Comparison of ENCODE assay signal across 14 cellular contexts in genomic region chr11:132258865-132259264, GRCh38.
DNase-seq lines count a peak whose midpoint lies in the region; ATAC-seq and TF ChIP-seq lines count a peak whose summit lies in the region.
"Had no signal": no experiment of that assay in that cellular context is flagged by ENCODE, and none has a peak within 500 bp of the region (broad histone marks: within the 10 kb centered on the region; RNA-seq: fewer than 3 reads in every experiment).

No MANE protein-coding gene starts in this region.

- no peak for ATAC-seq in psoas muscle

- peaks cover 7% of the 10 kb centered on the region for H3K4me1 Mint-ChIP-seq in progenitor cell of endocrine pancreas (ENCODE audit: low read depth)

- no peak overlapping the region for H3K18ac ChIP-seq in neuronal stem cell (ENCODE audit: low read length)

- H2BK12ac ChIP-seq in neuronal stem cell (ENCODE audit: low read length) = no peak overlapping the region

- H3K9ac ChIP-seq in neuronal stem cell (ENCODE audit: low read depth, low read length, poor library complexity) = no peak overlapping the region
- H3K9ac ChIP-seq: BLaER1 had no signal

- no peak overlapping the region for H2BK5ac ChIP-seq in neuronal stem cell (ENCODE audit: low read length)

- no CpG with 5 or more reads among the region's 1 CpG for WGBS in neuronal stem cell (ENCODE audit: extremely low coverage in 2 of 2, insufficient read length in 2 of 2, insufficient replicate concordance in 1 of 2), 2 donors
- WGBS in psoas muscle, 3 donors = 88 to 98% (median 94%) methylated on average over 1 of the region's 1 CpG

- no peak overlapping the region for H2BK120ac ChIP-seq in neuronal stem cell (ENCODE audit: low read depth, low read length)

- H3K36me3 ChIP-seq in BJ (ENCODE audit: control insufficient read depth, insufficient read depth, low read length) (no peaks in the 10 kb centered on the region), brain microvascular endothelial cell (replicated peaks) (no peaks in the 10 kb centered on the region), neuronal stem cell (replicated peaks in 1 of 2; ENCODE audit: control insufficient read depth in 2 of 2, insufficient read depth in 2 of 2, low read length in 2 of 2) (no peaks in the 10 kb centered on the region), psoas muscle (ENCODE audit: insufficient read depth in 1 of 2, low read depth in 1 of 2) (no peaks in the 10 kb centered on the region)
- H3K36me3 ChIP-seq: BLaER1 had no signal

- no peak overlapping the region for H3K4ac ChIP-seq in neuronal stem cell (ENCODE audit: low read length)

- H3K4me1 ChIP-seq in neuronal stem cell (ENCODE audit: control insufficient read depth in 2 of 2, insufficient read depth in 1 of 2, low read depth in 1 of 2, low read length in 2 of 2) (no peaks in the 10 kb centered on the region), psoas muscle (no peaks in the 10 kb centered on the region)
- H3K4me1 ChIP-seq: BLaER1 had no signal

- H3K27ac ChIP-seq in brain microvascular endothelial cell = no peak overlapping the region
- H3K27ac ChIP-seq in neuronal stem cell (replicated peaks; ENCODE audit: low read length) = no peak overlapping the region
- no peak overlapping the region for H3K27ac ChIP-seq in psoas muscle
- H3K27ac ChIP-seq: BLaER1 had no signal

- POLR2A ChIA-PET in BJ (lab: Charles Lee) = no interaction called here

- H2AK5ac ChIP-seq in neuronal stem cell (ENCODE audit: low read depth, low read length) = no peak overlapping the region

- intact Hi-C loops in psoas muscle (cut with DNase I) = no loop called here

- no peak overlapping the region for H3K4me2 ChIP-seq in neuronal stem cell (ENCODE audit: insufficient read depth, low read length, poor library complexity, severe bottlenecking)
- H3K4me2 ChIP-seq: BLaER1 had no signal

- H3K4me3 ChIP-seq in BJ (ENCODE audit: low read depth, low read length) = no peak overlapping the region
- no peak overlapping the region for H3K4me3 ChIP-seq in brain microvascular endothelial cell (ENCODE audit: low read depth, low read length)
- H3K4me3 ChIP-seq in neuronal stem cell (ENCODE audit: low read length in 2 of 2) = no peak overlapping the region
- no peak overlapping the region for H3K4me3 ChIP-seq in psoas muscle
- H3K4me3 ChIP-seq: BLaER1 had no signal

- H3K79me1 ChIP-seq in neuronal stem cell (ENCODE audit: low read depth, low read length) = no peaks in the 10 kb centered on the region

- H4K91ac ChIP-seq in neuronal stem cell (ENCODE audit: low read depth, low read length, poor library complexity) = no peak overlapping the region

- no peak overlapping the region for H4K8ac ChIP-seq in neuronal stem cell (ENCODE audit: low read depth, low read length)

- H3K27me3 Mint-ChIP-seq in progenitor cell of endocrine pancreas = peaks cover 17% of the 10 kb centered on the region

- no peak overlapping the region for H3K14ac ChIP-seq in neuronal stem cell (ENCODE audit: low read length)

- H3K4me3 Mint-ChIP-seq in progenitor cell of endocrine pancreas (ENCODE audit: low read depth) = no peak overlapping the region

- in situ Hi-C loops in brain microvascular endothelial cell (cut with HindIII; ENCODE audit: low pct_ligation_motif_present, low sequenced_read_pairs) = no loop called here

- no peaks in the 10 kb centered on the region for H3K9me3 Mint-ChIP-seq in progenitor cell of endocrine pancreas (ENCODE audit: low read depth)

- no peak overlapping the region for H2BK15ac ChIP-seq in neuronal stem cell (ENCODE audit: low read length)

- H3K27me3 ChIP-seq in BJ (ENCODE audit: control insufficient read depth, insufficient read depth, low read length) (no peaks in the 10 kb centered on the region), brain microvascular endothelial cell (replicated peaks) (no peaks in the 10 kb centered on the region), neuronal stem cell (ENCODE audit: control insufficient read depth in 3 of 3, insufficient read depth in 3 of 3, low read depth in 1 of 3, low read length in 3 of 3) (no peaks in the 10 kb centered on the region), psoas muscle (ENCODE audit: insufficient read depth in 3 of 3, low read length in 2 of 3) (no peaks in the 10 kb centered on the region)

- no peak overlapping the region for H2AFZ ChIP-seq in neuronal stem cell (ENCODE audit: low read length)

- H3K9me3 ChIP-seq in neuronal stem cell (replicated peaks in 1 of 2; ENCODE audit: control insufficient read depth in 2 of 2, insufficient read depth in 1 of 2, low read depth in 1 of 2, low read length in 2 of 2) (no peaks in the 10 kb centered on the region), psoas muscle (no peaks in the 10 kb centered on the region)
- H3K9me3 ChIP-seq: BLaER1 had no signal

- TF ChIP-seq CTCF in BJ (IDR thresholded peaks at IDR 0.05; ENCODE audit: insufficient read depth, low read depth, low read length) = no peak
- TF ChIP-seq CTCF in brain microvascular endothelial cell (IDR thresholded peaks at IDR 0.05; ENCODE audit: low read depth, low read length, missing control alignments) = no peak
- TF ChIP-seq CTCF in progenitor cell of endocrine pancreas (IDR thresholded peaks at IDR 0.05; ENCODE audit: unreplicated experiment) = no peak
- TF ChIP-seq CTCF in psoas muscle (IDR thresholded peaks at IDR 0.05) = no peak

- no peak overlapping the region for H3K27ac Mint-ChIP-seq in progenitor cell of endocrine pancreas

- CTCF ChIA-PET in BJ (lab: Yijun Ruan, JAX) = no interaction called here

- no peak overlapping the region for H3K23ac ChIP-seq in neuronal stem cell (ENCODE audit: low read depth, low read length, poor library complexity)

- H3K36me3 Mint-ChIP-seq in progenitor cell of endocrine pancreas (ENCODE audit: insufficient read depth) = no peaks in the 10 kb centered on the region

- DNase-seq in BJ (ENCODE audit: low read depth) (peak; percentile 4), HT1080 (ENCODE audit: low read depth) (peak; percentile 62), brain microvascular endothelial cell (peak; percentile 75), kidney glomerular epithelial cell (lab: John Stamatoyannopoulos, UW) (peak; percentile 24), ureter (ENCODE audit: low spot score) (no peak), progenitor cell of endocrine pancreas (ENCODE audit: low spot score, unreplicated experiment) (no peak), neuronal stem cell (ENCODE audit: low spot score) (no peak), psoas muscle (no peak)
- DNase-seq: Kasumi-1, NCI-H1436, NCI-H446, NCI-H774, Right ventricle myocardium superior had no signal

Comparison
In these comparisons a context has a peak if more than half of its experiments do, and no peak if none do; other contexts are left out.
1. DNase-seq: peak in BJ (single experiment), HT1080 (single experiment), brain microvascular endothelial cell (single experiment) and kidney glomerular epithelial cell (single experiment); none in ureter (single experiment), progenitor cell of endocrine pancreas (single experiment), neuronal stem cell (single experiment) and psoas muscle (0 of 2).